8 cellular contexts compared by ENCODE assay signal in the genomic region with DNA sequence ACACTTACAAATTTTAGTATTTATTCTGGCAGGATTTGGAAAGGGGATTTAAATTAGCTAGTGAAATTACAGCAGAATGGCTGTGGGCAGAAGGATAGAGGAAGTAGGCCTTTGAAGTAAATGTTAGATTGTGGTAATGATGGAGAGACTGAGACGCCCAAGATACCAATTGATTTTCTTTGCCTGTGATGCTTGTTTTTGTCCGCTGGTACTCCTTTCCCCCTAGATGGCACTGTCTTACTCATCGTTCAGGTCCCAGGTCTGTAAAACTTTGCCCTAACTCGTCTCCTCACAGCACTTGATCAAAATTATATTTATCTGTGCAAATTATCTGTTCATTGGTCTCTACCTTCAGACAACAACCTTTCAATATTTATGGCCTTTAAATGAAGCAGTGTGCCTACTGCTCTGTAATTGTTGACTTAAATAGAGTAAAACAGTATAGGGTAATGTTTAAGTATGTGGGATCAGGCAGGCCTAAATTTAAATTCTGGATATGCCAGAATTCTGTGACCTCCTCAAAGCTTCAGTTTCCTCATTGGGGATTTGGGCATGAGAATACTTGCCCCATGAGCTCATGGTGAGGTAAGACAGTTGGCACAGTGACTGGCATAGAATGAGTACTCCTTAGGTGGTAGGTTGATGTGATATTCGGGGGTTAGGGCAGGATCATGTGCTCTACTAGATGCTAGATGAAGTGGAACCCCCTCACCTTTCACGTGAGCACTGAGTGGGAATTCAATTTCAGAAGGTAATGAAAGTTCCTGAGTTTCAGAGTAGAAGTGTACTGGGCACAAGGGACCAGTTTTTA. TPM values are rescaled to one million over a fixed set of nuclear protein-coding genes. Genes with fewer than 3 reads are reported as not detected.
DNase-seq lines count a peak whose midpoint lies in the region; ATAC-seq and TF ChIP-seq lines count a peak whose summit lies in the region.

No MANE protein-coding gene starts in this region.

- dilution Hi-C loops in IMR-90 (cut with HindIII; ENCODE audit: low sequenced_read_pairs, unreplicated experiment): no loop called here

- H3K9me3 ChIP-seq in IMR-90 (ENCODE audit: control insufficient read depth, insufficient read depth, low read length) (no peaks in the 10 kb centered on the region), WERI-Rb-1 (ENCODE audit: severe bottlenecking) (no peaks in the 10 kb centered on the region), vagina (no peaks in the 10 kb centered on the region)

- peaks cover 90% of the 10 kb centered on the region for H4K20me1 ChIP-seq in IMR-90 (ENCODE audit: insufficient read depth, low read length)

- in situ Hi-C loops in IMR-90 (cut with MboI; ENCODE audit: low sequenced_read_pairs): no loop called here

- TF ChIP-seq RAD21 in IMR-90 (IDR thresholded peaks at IDR 0.05; ENCODE audit: low read length): peak; percentile 33; the same call in 1 of the 2 replicates

- no peak overlapping the region; the same call in 1 of the 2 replicates for H2BK120ac ChIP-seq in IMR-90 (ENCODE audit: low read depth, low read length)

- H2BK20ac ChIP-seq in IMR-90 (ENCODE audit: low read depth, low read length): peak overlapping the region; percentile 63; the same call in 1 of the 2 replicates

- H3K56ac ChIP-seq in IMR-90 (ENCODE audit: extremely low read depth, insufficient read depth, low read length): no peak overlapping the region

- H4K91ac ChIP-seq in IMR-90 (ENCODE audit: insufficient read depth, low read depth, low read length): no peak overlapping the region

- WGBS in IMR-90 (ENCODE audit: extremely low coverage in 2 of 2, insufficient read length in 1 of 2), 2 experiments: 49% methylated on average over 2 of the region's 6 CpGs; no CpG with 5 or more reads in 1 of the 2 experiments

- TF ChIP-seq POLR2A in IMR-90 (IDR thresholded peaks at IDR 0.05; ENCODE audit: low read depth, low read length) (no peak), vagina (IDR thresholded peaks at IDR 0.05) (no peak)

- no peak for DNase-seq in activated T-cell treated with anti-CD3 and anti-CD28 coated beads, Interleukin-2, amount 50 U/mL, for 4 hours
- DNase-seq in activated T-cell treated with anti-CD3 and anti-CD28 coated beads, Interleukin-2, amount 50 U/mL, for 48 hours: no peak
- DNase-seq in IMR-90: peak; percentile 28
- DNase-seq in WERI-Rb-1: no peak
- DNase-seq in foreskin keratinocyte: peak; percentile 58 to 76
- DNase-seq in vagina (ENCODE audit: extremely low spot score in 2 of 2): no peak
- no peak for DNase-seq in posterior vena cava (ENCODE audit: low spot score)

- no peak overlapping the region for H2AK9ac ChIP-seq in IMR-90 (replicated peaks; ENCODE audit: low read depth, low read length, poor library complexity)

- peak overlapping the region; percentile 50; the same call in 1 of the 2 replicates for H4K5ac ChIP-seq in IMR-90 (ENCODE audit: low read depth, low read length)

- H3K4me1 Mint-ChIP-seq in activated T-cell treated with anti-CD3 and anti-CD28 coated beads, Interleukin-2, amount 50 U/mL, for 4 hours (ENCODE audit: low read depth): peaks cover 70% of the 10 kb centered on the region

- CTCF ChIA-PET in IMR-90 (lab: Yijun Ruan, JAX): no interaction called here

- H3K4ac ChIP-seq in IMR-90 (ENCODE audit: low read depth, low read length): no peak overlapping the region

- TF ChIP-seq CTCF in IMR-90 (conservative IDR thresholded peaks at IDR 0.05; ENCODE audit: low read depth, low read length) (peak; percentile 37), WERI-Rb-1 (IDR thresholded peaks at IDR 0.05; ENCODE audit: low read depth, low read length) (peak; percentile 36), foreskin keratinocyte (conservative IDR thresholded peaks at IDR 0.05) (peak; percentile 74), vagina (IDR thresholded peaks at IDR 0.05) (no peak)

- no TSS peak for BruUV-seq in IMR-90 (replicated peaks; lab: Mats Ljungman, UMichigan)

- H3K27me3 ChIP-seq in IMR-90 (ENCODE audit: control insufficient read depth, insufficient read depth, low read length) (no peaks in the 10 kb centered on the region), WERI-Rb-1 (ENCODE audit: insufficient read depth, low read depth, severe bottlenecking) (no peaks in the 10 kb centered on the region), foreskin keratinocyte (no peaks in the 10 kb centered on the region), vagina (no peaks in the 10 kb centered on the region)

- H3K4me1 ChIP-seq in IMR-90 (ENCODE audit: control insufficient read depth, insufficient read depth, low read length): peaks cover 8% of the 10 kb centered on the region; the same call in 1 of the 2 replicates
- peaks cover 40% of the 10 kb centered on the region for H3K4me1 ChIP-seq in foreskin keratinocyte
- peaks cover 86% of the 10 kb centered on the region for H3K4me1 ChIP-seq in vagina

- H2BK5ac ChIP-seq in IMR-90 (ENCODE audit: low read depth, low read length, poor library complexity, severe bottlenecking): peak overlapping the region; percentile 27

- no peak overlapping the region for H2BK15ac ChIP-seq in IMR-90 (ENCODE audit: low read depth, low read length)

- intact Hi-C loops in IMR-90 (cut with micrococcal nuclease): loop anchor here (5.0 kb wide), 1 partner anchor 50 kb away; the partner anchor contains the start of gene EDEM1
- intact Hi-C loops in vagina (cut with DNase I): no loop called here
- intact Hi-C loops in posterior vena cava (cut with DNase I): no loop called here

- H3K79me1 ChIP-seq in IMR-90 (ENCODE audit: low read depth in 1 of 2, low read length in 2 of 2): peaks cover 18 to 73% of the 10 kb centered on the region in 2 experiments

- H3K36me3 ChIP-seq in IMR-90 (ENCODE audit: control insufficient read depth, insufficient read depth, low read length) (no peaks in the 10 kb centered on the region), WERI-Rb-1 (no peaks in the 10 kb centered on the region), vagina (no peaks in the 10 kb centered on the region)

- H3K9ac ChIP-seq in IMR-90 (ENCODE audit: low read depth, low read length): no peak overlapping the region

- peaks cover 2% of the 10 kb centered on the region for H3K36me3 Mint-ChIP-seq in activated T-cell treated with anti-CD3 and anti-CD28 coated beads, Interleukin-2, amount 50 U/mL, for 4 hours (ENCODE audit: insufficient read depth)

- H3K4me2 ChIP-seq in IMR-90 (ENCODE audit: low read depth, low read length): no peak overlapping the region

- peak overlapping the region; percentile 68 for H2AK5ac ChIP-seq in IMR-90 (ENCODE audit: low read depth, low read length)

- no peak overlapping the region for H3K4me3 Mint-ChIP-seq in activated T-cell treated with anti-CD3 and anti-CD28 coated beads, Interleukin-2, amount 50 U/mL, for 4 hours

- H3K4me3 ChIP-seq in IMR-90 (ENCODE audit: insufficient read depth, low read depth, low read length) (no peak overlapping the region), WERI-Rb-1 (ENCODE audit: low read depth, low read length) (no peak overlapping the region), vagina (no peak overlapping the region)

- peak; percentile 75 to 77 for ATAC-seq in activated T-cell treated with anti-CD3 and anti-CD28 coated beads, Interleukin-2, amount 50 U/mL, for 4 hours
- ATAC-seq in GM21737 (IDR thresholded peaks at IDR 0.05; ENCODE audit: unreplicated experiment) (peak; percentile 73), IMR-90 (ENCODE audit: low read depth) (0 out of 2 replicates have a peak, but pooled peaks have one; percentile 16), foreskin keratinocyte (peak; percentile 74)

- H3K18ac ChIP-seq in IMR-90 (ENCODE audit: low read depth, low read length): no peak overlapping the region; the same call in 1 of the 2 replicates

- H3K27ac ChIP-seq in IMR-90 (ENCODE audit: insufficient read depth, low read length): no peak overlapping the region
- H3K27ac ChIP-seq in WERI-Rb-1: no peak overlapping the region
- H3K27ac ChIP-seq in foreskin keratinocyte: peak overlapping the region; percentile 21
- peak overlapping the region; percentile 14 for H3K27ac ChIP-seq in vagina

- no peak overlapping the region; a peak in 1 of 4 replicates for H4K8ac ChIP-seq in IMR-90 (ENCODE audit: low read depth in 2 of 2, low read length in 2 of 2)

- no peak overlapping the region for H2AFZ ChIP-seq in IMR-90 (replicated peaks; ENCODE audit: low read length, poor library complexity)

- peak overlapping the region; percentile 66 for H3K23ac ChIP-seq in IMR-90 (ENCODE audit: low read depth, low read length)

- 0 out of 2 replicates have a peak overlapping the region, but pooled peaks have one; percentile 63 for H3K14ac ChIP-seq in IMR-90 (replicated peaks; ENCODE audit: low read depth, low read length)

- H3K9me3 Mint-ChIP-seq in activated T-cell treated with anti-CD3 and anti-CD28 coated beads, Interleukin-2, amount 50 U/mL, for 4 hours: no peaks in the 10 kb centered on the region

- POLR2A ChIA-PET in IMR-90 (lab: Charles Lee; ENCODE audit: unreplicated experiment): no interaction called here

- H3K27me3 Mint-ChIP-seq in activated T-cell treated with anti-CD3 and anti-CD28 coated beads, Interleukin-2, amount 50 U/mL, for 4 hours (ENCODE audit: low read depth): no peaks in the 10 kb centered on the region

- H3K9me1 ChIP-seq in IMR-90 (ENCODE audit: insufficient read depth, low read length): peaks cover 11% of the 10 kb centered on the region

TF ChIP-seq in IMR-90, 13 proteins besides CTCF, POLR2A, EP300 and RAD21 (continues in another document):
- no peak for TF ChIP-seq CEBPB (IDR thresholded peaks at IDR 0.05; ENCODE audit: low read depth, low read length)

RNA-seq across cellular contexts. Expression of gene ARL8B, which starts 14.7 kb away (rescaled TPM):
- 10 to 100 TPM; 66.7 to 89.4 (median 72.1) TPM for total RNA-seq in activated T-cell treated with anti-CD3 and anti-CD28 coated beads, Interleukin-2, amount 50 U/mL, for 4 hours
- 47.0 and 62.5 TPM in 2 replicates for total RNA-seq in IMR-90 (2012; rRNA removed)
- 23.8 and 32.3 TPM in 2 replicates for polyA plus RNA-seq in IMR-90 (2012; rRNA removed)
- polyA plus RNA-seq in IMR-90 (2012; cell fraction: cytosol; rRNA removed): 13.0 and 20.9 TPM in 2 replicates
- polyA plus RNA-seq in IMR-90 (2012; cell fraction: nucleus; rRNA removed; ENCODE audit: low replicate concordance): 17.4 and 28.8 TPM in 2 replicates
- total RNA-seq in foreskin keratinocyte: 54.6 and 64.3 TPM in 2 replicates
- 32.8 and 33.5 TPM in 2 replicates for polyA plus RNA-seq in foreskin keratinocyte
- 44.4 TPM for total RNA-seq in vagina
- total RNA-seq in posterior vena cava: 10 to 100 TPM; 63.0 to 65.9 TPM

RNA-seq across cellular contexts. Expression of gene EDEM1, which starts 50.7 kb away (rescaled TPM):
- total RNA-seq in activated T-cell treated with anti-CD3 and anti-CD28 coated beads, Interleukin-2, amount 50 U/mL, for 4 hours: 100 to 1,000 TPM in 1 of 3 donors, 10 to 100 TPM in 2; 94.0 to 138 (median 97.2) TPM
- total RNA-seq in IMR-90 (2012; rRNA removed) (20.8 and 23.5 TPM in 2 replicates), foreskin keratinocyte (56.4 and 79.1 TPM in 2 replicates), vagina (30.9 TPM), posterior vena cava (10 to 100 TPM; 25.0 to 28.1 TPM)
- polyA plus RNA-seq in IMR-90 (2012; rRNA removed) (19.9 and 27.0 TPM in 2 replicates), foreskin keratinocyte (16.0 and 19.5 TPM in 2 replicates)
- polyA plus RNA-seq in IMR-90 (2012; cell fraction: cytosol; rRNA removed): 9.4 and 12.3 TPM in 2 replicates
- 15.0 and 38.4 TPM in 2 replicates for polyA plus RNA-seq in IMR-90 (2012; cell fraction: nucleus; rRNA removed; ENCODE audit: low replicate concordance)

Comparison
In these comparisons a context has a peak if more than half of its experiments do, and no peak if none do; other contexts are left out.
1. ATAC-seq: peak in every context shown above with its lines; median percentile 76 in activated T-cell treated with anti-CD3 and anti-CD28 coated beads, Interleukin-2, amount 50 U/mL, for 4 hours; 74 in foreskin keratinocyte; 73 in GM21737; 16 in IMR-90.
2. DNase-seq: peak in IMR-90 (single experiment) and foreskin keratinocyte (2 of 2); none in activated T-cell treated with anti-CD3 and anti-CD28 coated beads, Interleukin-2, amount 50 U/mL, for 4 hours (single experiment), activated T-cell treated with anti-CD3 and anti-CD28 coated beads, Interleukin-2, amount 50 U/mL, for 48 hours (0 of 2), WERI-Rb-1 (single experiment), vagina (0 of 2) and posterior vena cava (single experiment).
3. H3K27ac ChIP-seq: peak in foreskin keratinocyte (single experiment) and vagina (single experiment); none in IMR-90 (single experiment) and WERI-Rb-1 (single experiment).
4. CTCF ChIP-seq: peak in IMR-90 (single experiment), WERI-Rb-1 (single experiment) and foreskin keratinocyte (single experiment); none in vagina (0 of 3).